8 cellular contexts compared by ENCODE assay signal in the genomic region with DNA sequence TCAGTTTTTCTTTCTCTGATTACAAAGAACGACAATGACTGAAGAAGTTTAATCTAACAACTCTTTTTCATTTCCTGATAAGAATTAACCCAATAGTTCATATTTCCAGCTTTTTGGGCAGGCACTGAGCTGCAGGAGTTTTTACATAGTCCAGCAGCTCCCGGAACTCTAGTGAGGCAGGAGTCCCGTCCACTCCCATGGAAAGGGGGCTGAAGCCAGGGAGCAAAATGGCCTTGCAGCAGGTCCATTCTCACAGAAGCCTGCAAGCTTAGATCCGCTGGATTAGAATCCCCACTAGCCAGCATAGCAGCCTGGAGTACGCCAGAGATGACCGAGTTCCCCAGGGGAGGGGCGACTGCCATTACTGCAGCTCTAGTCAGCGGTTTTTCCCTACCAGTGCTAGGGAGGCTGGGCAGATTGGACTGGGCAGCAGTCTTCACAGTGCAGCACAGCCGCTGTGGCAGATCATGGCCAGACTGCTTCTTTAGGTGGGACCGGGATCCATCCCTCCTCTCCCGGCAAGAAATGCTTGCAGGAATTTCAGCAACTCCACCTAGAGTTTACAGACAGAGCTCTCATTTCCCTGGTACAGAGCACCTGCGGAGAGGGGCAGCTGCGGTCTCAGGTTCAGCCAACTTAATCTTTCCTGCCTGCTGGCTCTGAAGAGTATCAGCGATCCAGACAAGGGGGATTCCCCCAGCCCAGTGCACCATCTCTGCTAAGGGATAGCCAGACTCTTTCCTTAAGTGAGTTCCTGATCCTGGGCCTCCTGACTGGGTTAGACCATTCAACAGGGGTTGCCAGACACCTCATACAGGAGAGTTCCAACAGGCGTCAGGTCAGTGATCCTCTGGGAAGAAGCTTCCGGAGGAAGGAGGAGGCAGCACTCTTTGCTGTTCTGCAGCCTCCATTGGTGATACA. TPM values are rescaled to one million over a fixed set of nuclear protein-coding genes. Genes with fewer than 3 reads are reported as not detected.
DNase-seq lines count a peak whose midpoint lies in the region; ATAC-seq and TF ChIP-seq lines count a peak whose summit lies in the region.

No MANE protein-coding gene starts in this region.

- no peak for ATAC-seq in GM19351 (IDR thresholded peaks at IDR 0.05; ENCODE audit: unreplicated experiment)

- intact Hi-C loops in ascending aorta (cut with DNase I) = loop anchor here (5.0 kb wide), 2 partner anchors 52 to 72 kb away; a partner anchor contains a TSS

- H3K4me1 ChIP-seq in ascending aorta (peaks cover 0 to 20% of the 10 kb centered on the region in 2 donors), subcutaneous abdominal adipose tissue (ENCODE audit: control insufficient read depth in 5 of 5, insufficient read depth in 5 of 5, low read length in 5 of 5) (peaks cover 0 to 36% (median 24%) of the 10 kb centered on the region in 5 donors)

- H3K27ac ChIP-seq in ascending aorta (peak overlapping the region; percentile 84 to 85), subcutaneous abdominal adipose tissue (ENCODE audit: low read depth, low read length) (peak overlapping the region; percentile 92)

- H3K9me3 ChIP-seq in ascending aorta = peaks cover 0 to 12% of the 10 kb centered on the region in 2 donors
- peaks cover 0 to 9% (median 0%) of the 10 kb centered on the region in 5 donors for H3K9me3 ChIP-seq in subcutaneous abdominal adipose tissue (ENCODE audit: control insufficient read depth in 5 of 5, low read length in 5 of 5)

- DNase-seq in NCI-H1436 (lab: John Stamatoyannopoulos, UW) (peak; percentile 5), NCI-H1436 treated with DMSO at 0.1 percent for 48 hours (lab: John Stamatoyannopoulos, UW) (no peak), NCI-H1092 (lab: John Stamatoyannopoulos, UW) (peak; percentile 16), ascending aorta (ENCODE audit: low spot score in 2 of 2) (peak in 1 of 2 donors; percentile 73), islet precursor cell (peak; percentile 53)
- DNase-seq in activated CD8-positive, alpha-beta memory T cell treated with anti-CD3 and anti-CD28 coated beads, Interleukin-2, amount 50 U/mL, for 48 hours = no peak

- peak overlapping the region; percentile 71 to 74 for H3K4me3 ChIP-seq in ascending aorta
- peak overlapping the region; percentile 75 to 94 (median 84) for H3K4me3 ChIP-seq in subcutaneous abdominal adipose tissue (ENCODE audit: low read depth in 1 of 5, low read length in 5 of 5)

- no peak for TF ChIP-seq CTCF in ascending aorta (IDR thresholded peaks at IDR 0.05)

- H3K9ac ChIP-seq in subcutaneous abdominal adipose tissue (ENCODE audit: low read length in 5 of 5) = peak overlapping the region; percentile 57 to 98 (median 87)

- no peaks in the 10 kb centered on the region for H3K36me3 ChIP-seq in ascending aorta
- H3K36me3 ChIP-seq in subcutaneous abdominal adipose tissue (ENCODE audit: control insufficient read depth in 5 of 5, insufficient read depth in 5 of 5, low read length in 5 of 5) = no peaks in the 10 kb centered on the region

- H3K27me3 ChIP-seq in ascending aorta = no peaks in the 10 kb centered on the region
- H3K27me3 ChIP-seq in subcutaneous abdominal adipose tissue (ENCODE audit: control insufficient read depth in 5 of 5, insufficient read depth in 4 of 5, low read length in 5 of 5) = no peaks in the 10 kb centered on the region

RNA-seq across cellular contexts. Expression of a gene that starts 0.7 kb away (rescaled TPM):
- total RNA-seq in ascending aorta = 56.6 TPM

RNA-seq across cellular contexts. Expression of a gene that starts 53.9 kb away (rescaled TPM):
- total RNA-seq in ascending aorta = not detected

Comparison
In these comparisons a context has a peak if more than half of its experiments do, and no peak if none do; other contexts are left out.
1. DNase-seq: peak in NCI-H1436 (single experiment), NCI-H1092 (single experiment) and islet precursor cell (single experiment); none in NCI-H1436 treated with DMSO at 0.1 percent for 48 hours (single experiment) and activated CD8-positive, alpha-beta memory T cell treated with anti-CD3 and anti-CD28 coated beads, Interleukin-2, amount 50 U/mL, for 48 hours (single experiment).